1 cellular context compared by ENCODE assay signal in the genomic region with DNA sequence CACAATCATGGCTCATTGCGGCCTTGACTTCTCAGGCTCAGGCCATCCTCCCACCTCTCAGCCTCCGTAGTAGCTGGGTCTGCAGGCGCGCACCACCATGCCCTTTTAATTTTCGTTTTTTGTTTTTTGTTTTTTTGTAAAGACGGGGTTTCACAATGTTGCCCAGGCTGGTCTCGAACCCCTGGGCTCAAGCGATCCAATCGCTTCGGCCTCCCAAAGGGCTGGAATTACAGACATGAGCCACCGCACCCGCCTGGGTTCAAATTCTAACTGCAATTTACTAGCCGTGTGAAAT.
TF ChIP-seq lines count a peak whose summit lies in the region.

No MANE protein-coding gene starts in this region.

TF ChIP-seq in H1, 55 proteins besides CTCF, POLR2A, EP300 and RAD21:
- TF ChIP-seq BRCA1 (IDR thresholded peaks at IDR 0.05; ENCODE audit: low read depth, low read length) (no peak), MAFK (IDR thresholded peaks at IDR 0.05; ENCODE audit: low read depth, low read length) (no peak), TBP (IDR thresholded peaks at IDR 0.05; ENCODE audit: low read depth, low read length) (no peak), CTBP2 (IDR thresholded peaks at IDR 0.05; ENCODE audit: borderline replicate concordance, insufficient read depth, insufficient read length, low read length) (no peak), SUZ12 (IDR thresholded peaks at IDR 0.05; ENCODE audit: low read length) (no peak), SAP30 (IDR thresholded peaks at IDR 0.05; ENCODE audit: insufficient read depth, insufficient replicate concordance, low read length) (no peak), SP1 (IDR thresholded peaks at IDR 0.05; ENCODE audit: low read depth, low read length) (no peak), CHD1 (IDR thresholded peaks at IDR 0.05; ENCODE audit: low read depth, low read length) (no peak), TCF12 (IDR thresholded peaks at IDR 0.05; ENCODE audit: low read depth, low read length) (no peak), SIX5 (IDR thresholded peaks at IDR 0.05; ENCODE audit: low read depth, low read length) (no peak), EGR1 (IDR thresholded peaks at IDR 0.05; ENCODE audit: borderline replicate concordance, low read depth, low read length) (no peak), TEAD4 (IDR thresholded peaks at IDR 0.05; ENCODE audit: low read depth, low read length) (no peak), PHF8 (conservative IDR thresholded peaks at IDR 0.05; ENCODE audit: low read depth, low read length) (no peak)
